In genomic region chr7:2440608-2441245, GRCh38 we compare ENCODE assay signal across 15 cellular contexts. TPM values are rescaled to one million over a fixed set of nuclear protein-coding genes. Genes with fewer than 3 reads are reported as not detected.
DNase-seq lines count a peak whose midpoint lies in the region; ATAC-seq and TF ChIP-seq lines count a peak whose summit lies in the region.
"Had no signal": no experiment of that assay in that cellular context is flagged by ENCODE, and none has a peak within 500 bp of the region (broad histone marks: within the 10 kb centered on the region; RNA-seq: fewer than 3 reads in every experiment).

No MANE protein-coding gene starts in this region.

- H3K9me3 ChIP-seq in Caco-2 = no peaks in the 10 kb centered on the region; the same call in 1 of the 2 replicates
- H3K9me3 ChIP-seq: vagina had no signal

- ATAC-seq in esophagus mucosa (peak; percentile 67), GM19397 (IDR thresholded peaks at IDR 0.05; ENCODE audit: unreplicated experiment) (no peak)
- ATAC-seq in natural killer cell treated with Interleukin-12 subunit alpha and Interleukin-12 subunit beta and Interleukin-15 and Interleukin-18, amount 100 ng/mL, for 72 hours = no peak

- no peaks in the 10 kb centered on the region for H3K27me3 ChIP-seq in Caco-2 (replicated peaks; ENCODE audit: control insufficient read depth, insufficient read depth, low read length)
- H3K27me3 ChIP-seq: vagina had no signal

- peak overlapping the region; percentile 65 for H3K4me3 Mint-ChIP-seq in Caco-2 (ENCODE audit: unreplicated experiment)
- no peak overlapping the region for H3K4me3 Mint-ChIP-seq in natural killer cell treated with Interleukin-12 subunit alpha and Interleukin-12 subunit beta and Interleukin-15 and Interleukin-18, amount 100 ng/mL, for 72 hours
- H3K4me3 Mint-ChIP-seq: activated CD4-positive, alpha-beta memory T cell treated with anti-CD3 and anti-CD28 coated beads for 36 hours; T-helper 1 cell treated with Interleukin-12 subunit alpha and Interleukin-12 subunit beta and Interleukin-4 antibody, amounts not matched to agents 30 μg/mL and 1 μg/mL, for 36 hours had no signal

- H3K36me3 Mint-ChIP-seq in Caco-2 (ENCODE audit: insufficient read depth, unreplicated experiment) = peaks cover 27% of the 10 kb centered on the region
- no peaks in the 10 kb centered on the region for H3K36me3 Mint-ChIP-seq in natural killer cell treated with Interleukin-12 subunit alpha and Interleukin-12 subunit beta and Interleukin-15 and Interleukin-18, amount 100 ng/mL, for 72 hours
- H3K36me3 Mint-ChIP-seq: activated CD4-positive, alpha-beta memory T cell treated with anti-CD3 and anti-CD28 coated beads for 36 hours had no signal

- TF ChIP-seq CTCF in Caco-2 (IDR thresholded peaks at IDR 0.05; ENCODE audit: insufficient read depth in 1 of 2, low read depth in 1 of 2, low read length in 1 of 2, severe bottlenecking in 1 of 2, unreplicated experiment in 1 of 2) = no peak

- H3K36me3 ChIP-seq in Caco-2 (ENCODE audit: control insufficient read depth, insufficient read depth, low read length) = peaks cover 7% of the 10 kb centered on the region

- DNase-seq in Caco-2 (peak; percentile 92 to 93), MV-4-11 (lab: John Stamatoyannopoulos, UW) (peak; percentile 17), medulla oblongata (ENCODE audit: extremely low spot score) (no peak)
- DNase-seq in natural killer cell treated with Interleukin-12 subunit alpha and Interleukin-12 subunit beta and Interleukin-15 and Interleukin-18, amount 100 ng/mL, for 72 hours (ENCODE audit: low spot score) = no peak
- DNase-seq in activated CD4-positive, alpha-beta T cell treated with anti-CD3 and anti-CD28 coated beads, Interleukin-2, amount 50 U/mL, for 4 hours = no peak
- no peak for DNase-seq in activated CD8-positive, alpha-beta memory T cell treated with anti-CD3 and anti-CD28 coated beads, Interleukin-2, amount 50 U/mL, for 4 hours
- DNase-seq: activated CD4-positive, alpha-beta memory T cell treated with anti-CD3 and anti-CD28 coated beads for 36 hours; activated effector memory CD4-positive, alpha-beta T cell treated with anti-CD3 and anti-CD28 coated beads, Interleukin-2, amount 50 U/mL, for 16 hours; DMS153; NCI-H1417 had no signal

- POLR2A ChIA-PET in Caco-2 (lab: Charles Lee) = interaction anchor here (0.6 to 1.0 kb wide), 4 partner anchors 11 to 28 kb away, joined by 3 to 5 read pairs (median 4); no protein-coding TSS in a partner anchor

- intact Hi-C loops in Caco-2 (cut with micrococcal nuclease; ENCODE audit: unreplicated experiment) = loop anchor here (1.0 to 2.0 kb wide), 2 partner anchors 28 to 38 kb away; partner anchors contain the start of gene CHST12

- no peak overlapping the region for H3K4me3 ChIP-seq in Caco-2 (ENCODE audit: low read depth, low read length)
- H3K4me3 ChIP-seq: vagina had no signal

- H3K27me3 Mint-ChIP-seq in Caco-2 (ENCODE audit: insufficient read depth, unreplicated experiment) = no peaks in the 10 kb centered on the region
- H3K27me3 Mint-ChIP-seq in natural killer cell treated with Interleukin-12 subunit alpha and Interleukin-12 subunit beta and Interleukin-15 and Interleukin-18, amount 100 ng/mL, for 72 hours = no peaks in the 10 kb centered on the region
- H3K27me3 Mint-ChIP-seq: activated CD4-positive, alpha-beta memory T cell treated with anti-CD3 and anti-CD28 coated beads for 36 hours had no signal

- CTCF ChIA-PET in Caco-2 (lab: Charles Lee) = interaction anchor here (0.6 to 2.0 kb wide), 7 partner anchors 9 to 236 kb away, joined by 3 to 11 read pairs (median 5); partner anchors contain the start of gene CHST12

- peaks cover 53% of the 10 kb centered on the region for H3K4me1 ChIP-seq in Caco-2

- no peaks in the 10 kb centered on the region for H3K9me3 Mint-ChIP-seq in Caco-2 (ENCODE audit: unreplicated experiment)
- H3K9me3 Mint-ChIP-seq in natural killer cell treated with Interleukin-12 subunit alpha and Interleukin-12 subunit beta and Interleukin-15 and Interleukin-18, amount 100 ng/mL, for 72 hours = no peaks in the 10 kb centered on the region
- H3K9me3 Mint-ChIP-seq: activated CD4-positive, alpha-beta memory T cell treated with anti-CD3 and anti-CD28 coated beads for 36 hours; T-helper 1 cell treated with Interleukin-12 subunit alpha and Interleukin-12 subunit beta and Interleukin-4 antibody, amounts not matched to agents 30 μg/mL and 1 μg/mL, for 36 hours had no signal

- H3K4me1 Mint-ChIP-seq in Caco-2 (ENCODE audit: low read depth, unreplicated experiment) = peaks cover 50% of the 10 kb centered on the region
- H3K4me1 Mint-ChIP-seq in natural killer cell treated with Interleukin-12 subunit alpha and Interleukin-12 subunit beta and Interleukin-15 and Interleukin-18, amount 100 ng/mL, for 72 hours (ENCODE audit: low read depth in 2 of 2) = peaks cover 26 to 42% of the 10 kb centered on the region in 2 donors

- peak overlapping the region; percentile 95 for H3K27ac Mint-ChIP-seq in Caco-2 (ENCODE audit: unreplicated experiment)
- H3K27ac Mint-ChIP-seq in natural killer cell treated with Interleukin-12 subunit alpha and Interleukin-12 subunit beta and Interleukin-15 and Interleukin-18, amount 100 ng/mL, for 72 hours = peak overlapping the region; percentile 40 to 90
- H3K27ac Mint-ChIP-seq: activated CD4-positive, alpha-beta memory T cell treated with anti-CD3 and anti-CD28 coated beads for 36 hours; T-helper 1 cell treated with Interleukin-12 subunit alpha and Interleukin-12 subunit beta and Interleukin-4 antibody, amounts not matched to agents 30 μg/mL and 1 μg/mL, for 36 hours had no signal

- TSS peak; percentile 45 for BruUV-seq in Caco-2 (replicated peaks; lab: Mats Ljungman, UMichigan)

RNA-seq across cellular contexts. Expression of gene GRIFIN, which starts 35.5 kb away (rescaled TPM):
- total RNA-seq in Caco-2 (2022) (not detected in 2 replicates), esophagus mucosa (not detected)
- not detected for total RNA-seq in natural killer cell treated with Interleukin-12 subunit alpha and Interleukin-12 subunit beta and Interleukin-15 and Interleukin-18, amount 100 ng/mL, for 72 hours
- total RNA-seq: activated CD4-positive, alpha-beta memory T cell treated with anti-CD3 and anti-CD28 coated beads for 36 hours; NCI-H460; vagina had no signal

RNA-seq across cellular contexts. Expression of gene CHST12, which starts 37.3 kb away (rescaled TPM):
- total RNA-seq in Caco-2 (2022) (26.0 and 28.0 TPM in 2 replicates), esophagus mucosa (4.1 TPM)
- total RNA-seq in natural killer cell treated with Interleukin-12 subunit alpha and Interleukin-12 subunit beta and Interleukin-15 and Interleukin-18, amount 100 ng/mL, for 72 hours = 10 to 100 TPM; 29.6 to 31.7 TPM

Comparison
In these comparisons a context has a peak if more than half of its experiments do, and no peak if none do; other contexts are left out.
1. DNase-seq: peak in Caco-2 (2 of 2) and MV-4-11 (single experiment); none in natural killer cell treated with Interleukin-12 subunit alpha and Interleukin-12 subunit beta and Interleukin-15 and Interleukin-18, amount 100 ng/mL, for 72 hours (single experiment), medulla oblongata (single experiment), activated CD4-positive, alpha-beta T cell treated with anti-CD3 and anti-CD28 coated beads, Interleukin-2, amount 50 U/mL, for 4 hours (0 of 2) and activated CD8-positive, alpha-beta memory T cell treated with anti-CD3 and anti-CD28 coated beads, Interleukin-2, amount 50 U/mL, for 4 hours (single experiment).